In genomic region chr20:5030348-5031205, GRCh38 we compare ENCODE assay signal across 1 cellular context.
TF ChIP-seq lines count a peak whose summit lies in the region.

No MANE protein-coding gene starts in this region.

TF ChIP-seq in HepG2, 621 proteins besides CTCF, POLR2A, EP300 and RAD21 (continued from another document and continues in another):
- TF ChIP-seq FUBP1 (CRISPR knock-in tag; IDR thresholded peaks at IDR 0.05; ENCODE audit: borderline replicate concordance) (0 out of 2 replicates have a peak, but pooled peaks have one; percentile 7), TBX3 (IDR thresholded peaks at IDR 0.05; ENCODE audit: borderline replicate concordance) (no peak), SAFB2 (CRISPR knock-in tag; IDR thresholded peaks at IDR 0.05; ENCODE audit: borderline replicate concordance, low read depth) (no peak), ZNF329 (CRISPR knock-in tag; IDR thresholded peaks at IDR 0.05; ENCODE audit: low read depth) (no peak), ZNF720 (CRISPR knock-in tag; IDR thresholded peaks at IDR 0.05) (no peak), ZNF687 (CRISPR knock-in tag; IDR thresholded peaks at IDR 0.05) (peak; percentile 42), ZBTB33 (CRISPR knock-in tag; IDR thresholded peaks at IDR 0.05) (no peak), MEIS1 (CRISPR knock-in tag; IDR thresholded peaks at IDR 0.05; ENCODE audit: borderline replicate concordance) (no peak), SKI (IDR thresholded peaks at IDR 0.05; ENCODE audit: partially characterized antibody) (no peak), ZZZ3 (CRISPR knock-in tag; IDR thresholded peaks at IDR 0.05; ENCODE audit: borderline replicate concordance) (no peak), HBP1 (CRISPR knock-in tag; IDR thresholded peaks at IDR 0.05; ENCODE audit: low read depth) (no peak), TRIM24 (CRISPR knock-in tag; IDR thresholded peaks at IDR 0.05) (no peak), NFE2 (CRISPR knock-in tag; IDR thresholded peaks at IDR 0.05) (no peak), ZFAT (CRISPR knock-in tag; conservative IDR thresholded peaks at IDR 0.05) (no peak), ZBED4 (CRISPR knock-in tag; IDR thresholded peaks at IDR 0.05; ENCODE audit: borderline replicate concordance) (no peak), MBNL3 (CRISPR knock-in tag; conservative IDR thresholded peaks at IDR 0.05) (no peak), ZNF562 (CRISPR knock-in tag; IDR thresholded peaks at IDR 0.05; ENCODE audit: borderline replicate concordance) (no peak), MZF1 (CRISPR knock-in tag; IDR thresholded peaks at IDR 0.05; ENCODE audit: borderline replicate concordance) (no peak), ZBTB1 (CRISPR knock-in tag; IDR thresholded peaks at IDR 0.05; ENCODE audit: borderline replicate concordance) (no peak), MED1 (CRISPR knock-in tag; IDR thresholded peaks at IDR 0.05) (0 out of 2 replicates have a peak, but pooled peaks have one; percentile 14), ZNF660 (CRISPR knock-in tag; IDR thresholded peaks at IDR 0.05; ENCODE audit: borderline replicate concordance, low read depth) (no peak), TARDBP (CRISPR knock-in tag; IDR thresholded peaks at IDR 0.05) (no peak), ZIK1 (CRISPR knock-in tag; IDR thresholded peaks at IDR 0.05; ENCODE audit: borderline replicate concordance, low read depth) (no peak), ELF1 (CRISPR knock-in tag; IDR thresholded peaks at IDR 0.05) (0 out of 2 replicates have a peak, but pooled peaks have one; percentile 22), IKZF1 (IDR thresholded peaks at IDR 0.05) (no peak), CREB1 (IDR thresholded peaks at IDR 0.05) (no peak), CREB1 (CRISPR knock-in tag; IDR thresholded peaks at IDR 0.05) (no peak), ZNF605 (CRISPR knock-in tag; IDR thresholded peaks at IDR 0.05) (0 out of 2 replicates have a peak, but pooled peaks have one; percentile 4), YEATS2 (CRISPR knock-in tag; IDR thresholded peaks at IDR 0.05; ENCODE audit: borderline replicate concordance) (no peak), ZNF800 (CRISPR knock-in tag; IDR thresholded peaks at IDR 0.05) (no peak), ZNF451 (CRISPR knock-in tag; IDR thresholded peaks at IDR 0.05) (no peak), ZBTB34 (CRISPR knock-in tag; IDR thresholded peaks at IDR 0.05) (no peak), KLF13 (CRISPR knock-in tag; IDR thresholded peaks at IDR 0.05) (no peak), PLSCR1 (CRISPR knock-in tag; IDR thresholded peaks at IDR 0.05; ENCODE audit: borderline replicate concordance) (no peak), ZBTB26 (CRISPR knock-in tag; IDR thresholded peaks at IDR 0.05; ENCODE audit: borderline replicate concordance) (no peak), ZNF230 (CRISPR knock-in tag; IDR thresholded peaks at IDR 0.05) (no peak), LRRFIP1 (CRISPR knock-in tag; conservative IDR thresholded peaks at IDR 0.05) (no peak), ZSCAN21 (CRISPR knock-in tag; IDR thresholded peaks at IDR 0.05; ENCODE audit: borderline replicate concordance) (no peak), SRSF9 (IDR thresholded peaks at IDR 0.05; ENCODE audit: borderline replicate concordance, insufficient read depth, low read depth, low read length, poor library complexity, severe bottlenecking) (no peak)
